ENCODE assay signal across 39 cellular contexts in genomic region chr1:50847303-50847702, GRCh38.
"Had no signal": no experiment of that assay in that cellular context is flagged by ENCODE, and none has a peak within 500 bp of the region (broad histone marks: within the 10 kb centered on the region; RNA-seq: fewer than 3 reads in every experiment).

No MANE protein-coding gene starts in this region.

- H3K4me3 Mint-ChIP-seq: activated naive CD4-positive, alpha-beta T cell treated with anti-CD3 and anti-CD28 coated beads for 36 hours; activated naive CD4-positive, alpha-beta T cell treated with anti-CD3 and anti-CD28 coated beads, Interleukin-2, amount 10 ng/mL, durations not matched to agents 7 days and 5 days; activated naive CD4-positive, alpha-beta T cell treated with anti-CD3 and anti-CD28 coated beads, Interleukin-2, amount 50 U/mL, for 24 hours; activated naive CD8-positive, alpha-beta T cell; activated naive CD8-positive, alpha-beta T cell treated with anti-CD3 and anti-CD28 coated beads for 36 hours; activated naive CD8-positive, alpha-beta T cell treated with anti-CD3 and anti-CD28 coated beads, Interleukin-2, amount 10 ng/mL, durations not matched to agents 7 days and 5 days; activated naive CD8-positive, alpha-beta T cell treated with anti-CD3 and anti-CD28 coated beads, Interleukin-2, amount 50 U/mL, for 24 hours; activated T-cell treated with anti-CD3 and anti-CD28 coated beads, Interleukin-2, amount 50 U/mL, for 24 hours; activated T-cell treated with anti-CD3 and anti-CD28 coated beads, Interleukin-2, amount 50 U/mL, for 4 hours; activated T-cell treated with anti-CD3 and anti-CD28 coated beads, Interleukin-2, amount 50 U/mL, for 72 hours; activated T-helper 1 cell treated with anti-CD3 and anti-CD28 coated beads, Interleukin-12 subunit alpha, Interleukin-12 subunit beta, Interleukin-2, Interleukin-4 antibody, amounts not matched to agents 30 ng/mL and 10 ng/mL and 1 ng/mL, durations not matched to agents 14 hours and 24 hours and 36 hours; brain; central memory CD8-positive, alpha-beta T cell had no signal

- FAIRE-seq: astrocyte, bronchial epithelial cell, colon had no signal

- H3K36me3 ChIP-seq: adrenal gland, ascending aorta, brain microvascular endothelial cell, breast epithelium, cardiac muscle cell had no signal

- H3K4me1 ChIP-seq: adrenal gland, ascending aorta, body of pancreas, breast epithelium had no signal

- H3K27ac ChIP-seq: adrenal gland, ascending aorta, body of pancreas, brain microvascular endothelial cell, breast epithelium, cardiac muscle cell had no signal

- H3K9me3 ChIP-seq: body of pancreas had no signal

- H3K27me3 Mint-ChIP-seq: activated naive CD4-positive, alpha-beta T cell treated with anti-CD3 and anti-CD28 coated beads, Interleukin-2, amount 10 ng/mL, durations not matched to agents 7 days and 5 days; activated naive CD4-positive, alpha-beta T cell treated with anti-CD3 and anti-CD28 coated beads, Interleukin-2, amount 50 U/mL, for 24 hours; activated naive CD8-positive, alpha-beta T cell; activated naive CD8-positive, alpha-beta T cell treated with anti-CD3 and anti-CD28 coated beads for 36 hours; activated naive CD8-positive, alpha-beta T cell treated with anti-CD3 and anti-CD28 coated beads, Interleukin-2, amount 10 ng/mL, durations not matched to agents 7 days and 5 days; activated naive CD8-positive, alpha-beta T cell treated with anti-CD3 and anti-CD28 coated beads, Interleukin-2, amount 50 U/mL, for 24 hours; activated T-cell treated with anti-CD3 and anti-CD28 coated beads, Interleukin-2, amount 50 U/mL, for 24 hours; brain; central memory CD8-positive, alpha-beta T cell had no signal

- ATAC-seq: activated naive CD4-positive, alpha-beta T cell treated with anti-CD3 and anti-CD28 coated beads, Interleukin-2, amount 50 U/mL, for 72 hours; activated naive CD8-positive, alpha-beta T cell treated with anti-CD3 and anti-CD28 coated beads, Interleukin-2, amount 50 U/mL, for 24 hours; activated T-cell treated with anti-CD3 and anti-CD28 coated beads, Interleukin-2, amount 50 U/mL, for 4 hours; activated T-cell treated with anti-CD3 and anti-CD28 coated beads, Interleukin-2, amount 50 U/mL, for 72 hours; body of pancreas had no signal

- H3K27ac Mint-ChIP-seq: activated naive CD4-positive, alpha-beta T cell treated with anti-CD3 and anti-CD28 coated beads for 36 hours; activated naive CD4-positive, alpha-beta T cell treated with anti-CD3 and anti-CD28 coated beads, Interleukin-2, amount 10 ng/mL, durations not matched to agents 7 days and 5 days; activated naive CD4-positive, alpha-beta T cell treated with anti-CD3 and anti-CD28 coated beads, Interleukin-2, amount 50 U/mL, for 24 hours; activated naive CD4-positive, alpha-beta T cell treated with anti-CD3 and anti-CD28 coated beads, Interleukin-2, amount 50 U/mL, for 72 hours; activated naive CD8-positive, alpha-beta T cell; activated naive CD8-positive, alpha-beta T cell treated with anti-CD3 and anti-CD28 coated beads for 36 hours; activated naive CD8-positive, alpha-beta T cell treated with anti-CD3 and anti-CD28 coated beads, Interleukin-2, amount 10 ng/mL, durations not matched to agents 7 days and 5 days; activated naive CD8-positive, alpha-beta T cell treated with anti-CD3 and anti-CD28 coated beads, Interleukin-2, amount 50 U/mL, for 24 hours; activated T-cell treated with anti-CD3 and anti-CD28 coated beads, Interleukin-2, amount 50 U/mL, for 24 hours; activated T-cell treated with anti-CD3 and anti-CD28 coated beads, Interleukin-2, amount 50 U/mL, for 72 hours; activated T-helper 1 cell treated with anti-CD3 and anti-CD28 coated beads, Interleukin-12 subunit alpha, Interleukin-12 subunit beta, Interleukin-2, Interleukin-4 antibody, amounts not matched to agents 30 ng/mL and 10 ng/mL and 1 ng/mL, durations not matched to agents 14 hours and 24 hours and 36 hours; activated T-helper 2 cell treated with anti-CD3 and anti-CD28 coated beads, Interferon-gamma antibody, Interleukin-2, Interleukin-4, amounts not matched to agents 10 μg/mL and 5 μg/mL and 100 μg/mL, durations not matched to agents 14 hours and 24 hours and 36 hours; brain had no signal

- H3K27me3 ChIP-seq: adrenal gland, ascending aorta, body of pancreas, brain microvascular endothelial cell, breast epithelium, cardiac muscle cell had no signal

- H3K4me1 Mint-ChIP-seq: activated naive CD4-positive, alpha-beta T cell treated with anti-CD3 and anti-CD28 coated beads, Interleukin-2, amount 10 ng/mL, durations not matched to agents 7 days and 5 days; brain had no signal

- DNase-seq: activated effector memory CD4-positive, alpha-beta T cell treated with anti-CD3 and anti-CD28 coated beads, Interleukin-2, amount 50 U/mL, for 16 hours; activated effector memory CD4-positive, alpha-beta T cell treated with Interleukin-2 at 50 U/mL for 16 hours; activated gamma-delta T cell; activated gamma-delta T cell treated with Interleukin-2 at 50 U/mL for 16 hours; activated naive CD4-positive, alpha-beta T cell; activated naive CD4-positive, alpha-beta T cell treated with anti-CD3 and anti-CD28 coated beads for 36 hours; activated naive CD4-positive, alpha-beta T cell treated with anti-CD3 and anti-CD28 coated beads, Interleukin-2, amount 10 ng/mL, durations not matched to agents 7 days and 5 days; activated naive CD4-positive, alpha-beta T cell treated with anti-CD3 and anti-CD28 coated beads, Interleukin-2, amount 50 U/mL, for 16 hours; activated naive CD4-positive, alpha-beta T cell treated with Interleukin-2 at 50 U/mL for 16 hours; activated naive CD8-positive, alpha-beta T cell treated with anti-CD3 and anti-CD28 coated beads for 36 hours; activated naive CD8-positive, alpha-beta T cell treated with anti-CD3 and anti-CD28 coated beads, Interleukin-2, amount 10 ng/mL, durations not matched to agents 7 days and 5 days; activated naive CD8-positive, alpha-beta T cell treated with anti-CD3 and anti-CD28 coated beads, Interleukin-2, amount 50 U/mL, for 24 hours; activated T-cell treated with anti-CD3 and anti-CD28 coated beads, Interleukin-2, amount 50 U/mL, for 24 hours; activated T-cell treated with anti-CD3 and anti-CD28 coated beads, Interleukin-2, amount 50 U/mL, for 4 hours; activated T-cell treated with anti-CD3 and anti-CD28 coated beads, Interleukin-2, amount 50 U/mL, for 48 hours; activated T-cell treated with anti-CD3 and anti-CD28 coated beads, Interleukin-2, amount 50 U/mL, for 72 hours; adrenal gland; amniotic stem cell; amygdala; anterior cingulate cortex; aorta; body of pancreas; brain microvascular endothelial cell; caudate nucleus; central memory CD4-positive, alpha-beta T cell; cerebellar nuclear complex had no signal

- H3K4me3 ChIP-seq: adrenal gland, ascending aorta, body of pancreas, breast epithelium, cardiac muscle cell had no signal
